In the genomic region with DNA sequence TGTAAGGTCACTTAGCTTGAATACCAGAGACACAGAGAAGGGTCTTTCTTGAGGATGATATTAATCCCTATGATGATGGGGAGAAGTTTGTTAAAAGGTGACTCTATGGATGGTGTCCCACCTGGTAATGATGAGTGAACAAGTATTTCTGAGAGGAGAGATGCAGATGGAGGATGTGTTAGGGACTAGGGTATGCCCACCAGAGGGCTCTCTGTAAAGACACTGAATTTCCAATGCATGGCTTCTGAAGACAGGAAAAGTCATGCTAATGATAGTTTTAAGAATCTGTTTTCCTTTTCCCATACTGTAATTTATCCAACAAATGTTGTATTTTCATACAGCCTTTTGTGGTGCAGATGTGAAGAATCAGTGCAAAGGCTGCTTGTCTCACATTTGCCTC, we compare ENCODE assay signal across 1 cellular context.
TF ChIP-seq lines count a peak whose summit lies in the region.

No MANE protein-coding gene starts in this region.

TF ChIP-seq in H1, 55 proteins besides CTCF, POLR2A, EP300 and RAD21 (continued from another document):
- no peak for TF ChIP-seq TAF1 (IDR thresholded peaks at IDR 0.05; ENCODE audit: low read depth, low read length)
- TF ChIP-seq, protein P1, sequence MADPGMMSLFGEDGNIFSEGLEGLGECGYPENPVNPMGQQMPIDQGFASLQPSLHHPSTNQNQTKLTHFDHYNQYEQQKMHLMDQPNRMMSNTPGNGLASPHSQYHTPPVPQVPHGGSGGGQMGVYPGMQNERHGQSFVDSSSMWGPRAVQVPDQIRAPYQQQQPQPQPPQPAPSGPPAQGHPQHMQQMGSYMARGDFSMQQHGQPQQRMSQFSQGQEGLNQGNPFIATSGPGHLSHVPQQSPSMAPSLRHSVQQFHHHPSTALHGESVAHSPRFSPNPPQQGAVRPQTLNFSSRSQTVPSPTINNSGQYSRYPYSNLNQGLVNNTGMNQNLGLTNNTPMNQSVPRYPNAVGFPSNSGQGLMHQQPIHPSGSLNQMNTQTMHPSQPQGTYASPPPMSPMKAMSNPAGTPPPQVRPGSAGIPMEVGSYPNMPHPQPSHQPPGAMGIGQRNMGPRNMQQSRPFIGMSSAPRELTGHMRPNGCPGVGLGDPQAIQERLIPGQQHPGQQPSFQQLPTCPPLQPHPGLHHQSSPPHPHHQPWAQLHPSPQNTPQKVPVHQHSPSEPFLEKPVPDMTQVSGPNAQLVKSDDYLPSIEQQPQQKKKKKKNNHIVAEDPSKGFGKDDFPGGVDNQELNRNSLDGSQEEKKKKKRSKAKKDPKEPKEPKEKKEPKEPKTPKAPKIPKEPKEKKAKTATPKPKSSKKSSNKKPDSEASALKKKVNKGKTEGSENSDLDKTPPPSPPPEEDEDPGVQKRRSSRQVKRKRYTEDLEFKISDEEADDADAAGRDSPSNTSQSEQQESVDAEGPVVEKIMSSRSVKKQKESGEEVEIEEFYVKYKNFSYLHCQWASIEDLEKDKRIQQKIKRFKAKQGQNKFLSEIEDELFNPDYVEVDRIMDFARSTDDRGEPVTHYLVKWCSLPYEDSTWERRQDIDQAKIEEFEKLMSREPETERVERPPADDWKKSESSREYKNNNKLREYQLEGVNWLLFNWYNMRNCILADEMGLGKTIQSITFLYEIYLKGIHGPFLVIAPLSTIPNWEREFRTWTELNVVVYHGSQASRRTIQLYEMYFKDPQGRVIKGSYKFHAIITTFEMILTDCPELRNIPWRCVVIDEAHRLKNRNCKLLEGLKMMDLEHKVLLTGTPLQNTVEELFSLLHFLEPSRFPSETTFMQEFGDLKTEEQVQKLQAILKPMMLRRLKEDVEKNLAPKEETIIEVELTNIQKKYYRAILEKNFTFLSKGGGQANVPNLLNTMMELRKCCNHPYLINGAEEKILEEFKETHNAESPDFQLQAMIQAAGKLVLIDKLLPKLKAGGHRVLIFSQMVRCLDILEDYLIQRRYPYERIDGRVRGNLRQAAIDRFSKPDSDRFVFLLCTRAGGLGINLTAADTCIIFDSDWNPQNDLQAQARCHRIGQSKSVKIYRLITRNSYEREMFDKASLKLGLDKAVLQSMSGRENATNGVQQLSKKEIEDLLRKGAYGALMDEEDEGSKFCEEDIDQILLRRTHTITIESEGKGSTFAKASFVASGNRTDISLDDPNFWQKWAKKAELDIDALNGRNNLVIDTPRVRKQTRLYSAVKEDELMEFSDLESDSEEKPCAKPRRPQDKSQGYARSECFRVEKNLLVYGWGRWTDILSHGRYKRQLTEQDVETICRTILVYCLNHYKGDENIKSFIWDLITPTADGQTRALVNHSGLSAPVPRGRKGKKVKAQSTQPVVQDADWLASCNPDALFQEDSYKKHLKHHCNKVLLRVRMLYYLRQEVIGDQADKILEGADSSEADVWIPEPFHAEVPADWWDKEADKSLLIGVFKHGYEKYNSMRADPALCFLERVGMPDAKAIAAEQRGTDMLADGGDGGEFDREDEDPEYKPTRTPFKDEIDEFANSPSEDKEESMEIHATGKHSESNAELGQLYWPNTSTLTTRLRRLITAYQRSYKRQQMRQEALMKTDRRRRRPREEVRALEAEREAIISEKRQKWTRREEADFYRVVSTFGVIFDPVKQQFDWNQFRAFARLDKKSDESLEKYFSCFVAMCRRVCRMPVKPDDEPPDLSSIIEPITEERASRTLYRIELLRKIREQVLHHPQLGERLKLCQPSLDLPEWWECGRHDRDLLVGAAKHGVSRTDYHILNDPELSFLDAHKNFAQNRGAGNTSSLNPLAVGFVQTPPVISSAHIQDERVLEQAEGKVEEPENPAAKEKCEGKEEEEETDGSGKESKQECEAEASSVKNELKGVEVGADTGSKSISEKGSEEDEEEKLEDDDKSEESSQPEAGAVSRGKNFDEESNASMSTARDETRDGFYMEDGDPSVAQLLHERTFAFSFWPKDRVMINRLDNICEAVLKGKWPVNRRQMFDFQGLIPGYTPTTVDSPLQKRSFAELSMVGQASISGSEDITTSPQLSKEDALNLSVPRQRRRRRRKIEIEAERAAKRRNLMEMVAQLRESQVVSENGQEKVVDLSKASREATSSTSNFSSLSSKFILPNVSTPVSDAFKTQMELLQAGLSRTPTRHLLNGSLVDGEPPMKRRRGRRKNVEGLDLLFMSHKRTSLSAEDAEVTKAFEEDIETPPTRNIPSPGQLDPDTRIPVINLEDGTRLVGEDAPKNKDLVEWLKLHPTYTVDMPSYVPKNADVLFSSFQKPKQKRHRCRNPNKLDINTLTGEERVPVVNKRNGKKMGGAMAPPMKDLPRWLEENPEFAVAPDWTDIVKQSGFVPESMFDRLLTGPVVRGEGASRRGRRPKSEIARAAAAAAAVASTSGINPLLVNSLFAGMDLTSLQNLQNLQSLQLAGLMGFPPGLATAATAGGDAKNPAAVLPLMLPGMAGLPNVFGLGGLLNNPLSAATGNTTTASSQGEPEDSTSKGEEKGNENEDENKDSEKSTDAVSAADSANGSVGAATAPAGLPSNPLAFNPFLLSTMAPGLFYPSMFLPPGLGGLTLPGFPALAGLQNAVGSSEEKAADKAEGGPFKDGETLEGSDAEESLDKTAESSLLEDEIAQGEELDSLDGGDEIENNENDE (IDR thresholded peaks at IDR 0.05; ENCODE audit: insufficient replicate concordance, low read length), result no peak
- TF ChIP-seq SRF (IDR thresholded peaks at IDR 0.05; ENCODE audit: low read depth, low read length), result no peak
- TF ChIP-seq, protein P2, sequence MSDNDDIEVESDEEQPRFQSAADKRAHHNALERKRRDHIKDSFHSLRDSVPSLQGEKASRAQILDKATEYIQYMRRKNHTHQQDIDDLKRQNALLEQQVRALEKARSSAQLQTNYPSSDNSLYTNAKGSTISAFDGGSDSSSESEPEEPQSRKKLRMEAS (IDR thresholded peaks at IDR 0.05), result no peak
- no peak for TF ChIP-seq KDM5A (IDR thresholded peaks at IDR 0.05; ENCODE audit: low read length)
- no peak for TF ChIP-seq ZNF274 (IDR thresholded peaks at IDR 0.05; ENCODE audit: borderline replicate concordance, extremely low read depth, low read length)
- no peak for TF ChIP-seq POLR2AphosphoS5 (IDR thresholded peaks at IDR 0.05; ENCODE audit: low read depth, low read length)
